In genomic region chr5:143714629-143715028, GRCh38 we compare ENCODE assay signal across 12 cellular contexts.
DNase-seq lines count a peak whose midpoint lies in the region; ATAC-seq, FAIRE-seq and TF ChIP-seq lines count a peak whose summit lies in the region.
"Had no signal": no experiment of that assay in that cellular context is flagged by ENCODE, and none has a peak within 500 bp of the region (broad histone marks: within the 10 kb centered on the region; RNA-seq: fewer than 3 reads in every experiment).

No MANE protein-coding gene starts in this region.

- no peak overlapping the region for H3T11ph ChIP-seq in H9 (ENCODE audit: low read length)

- H2BK20ac ChIP-seq in H9 (ENCODE audit: low read depth, low read length, poor library complexity, severe bottlenecking), result no peak overlapping the region

- no peaks in the 10 kb centered on the region; the same call in 1 of the 2 replicates for H3K27me3 ChIP-seq in H9 (ENCODE audit: insufficient read depth, low read length)
- H3K27me3 ChIP-seq: brain microvascular endothelial cell had no signal

- H3K9me3 ChIP-seq in H9 (ENCODE audit: control insufficient read depth, low read depth, low read length), result no peaks in the 10 kb centered on the region

- H3K79me2 ChIP-seq in H9 (ENCODE audit: insufficient read depth, low read length), result no peaks in the 10 kb centered on the region

- no peaks in the 10 kb centered on the region for H3K27me3 Mint-ChIP-seq in H9 (ENCODE audit: low read depth)

- no peak overlapping the region for H2BK15ac ChIP-seq in H9 (ENCODE audit: low read depth, low read length)

- H2BK120ac ChIP-seq in H9 (ENCODE audit: low read depth, low read length, poor library complexity, severe bottlenecking), result no peak overlapping the region

- H3K18ac ChIP-seq in H9 (ENCODE audit: insufficient read length, low read depth, low read length), result no peak overlapping the region

- no peak overlapping the region for H3K23ac ChIP-seq in H9 (ENCODE audit: insufficient read length, low read depth, low read length)

- ATAC-seq in GM21619 (IDR thresholded peaks at IDR 0.05; ENCODE audit: unreplicated experiment) (peak; percentile 58), HG03135 (IDR thresholded peaks at IDR 0.05; ENCODE audit: unreplicated experiment) (no peak)

- no peak overlapping the region for H2AFZ ChIP-seq in H9 (ENCODE audit: low read length)

- H3K36me3 Mint-ChIP-seq in H9 (ENCODE audit: insufficient read depth in 1 of 3, low read depth in 3 of 3), result peaks cover 0 to 3% (median 0%) of the 10 kb centered on the region in 3 experiments; a peak in 1 of 7 replicates
- H3K36me3 Mint-ChIP-seq: mesothelial cell of epicardium had no signal

- TF ChIP-seq CTCF in H9 (conservative IDR thresholded peaks at IDR 0.05), result no peak

- no peak overlapping the region for H3K14ac ChIP-seq in H9 (ENCODE audit: insufficient read depth, low read length)

- no peaks in the 10 kb centered on the region for H4K20me1 ChIP-seq in H9 (ENCODE audit: control insufficient read depth, insufficient read depth, insufficient read length)

- DNase-seq in GM12892 (ENCODE audit: insufficient read length), result no peak
- peak; percentile 19 for DNase-seq in LHCN-M2 (ENCODE audit: low read depth)
- peak; percentile 6 for DNase-seq in germinal center (ENCODE audit: low spot score)
- no peak for DNase-seq in activated CD4-positive, alpha-beta T cell treated with anti-CD3 and anti-CD28 coated beads, Interleukin-2, amount 50 U/mL, for 48 hours
- no peak for DNase-seq in H9
- no peak for DNase-seq in pons (ENCODE audit: low spot score)
- DNase-seq: brain microvascular endothelial cell; NCI-H1930; stimulated activated CD8-positive, alpha-beta memory T cell treated with anti-CD3 and anti-CD28 coated beads, Interleukin-4, amount 100 ng/mL, for 48 hours had no signal

- H3K9me3 Mint-ChIP-seq in H9, result peaks cover 0 to 4% of the 10 kb centered on the region in 2 experiments; a peak in 2 of 5 replicates
- H3K9me3 Mint-ChIP-seq: mesothelial cell of epicardium had no signal

- no peak overlapping the region for H3K9ac ChIP-seq in H9 (ENCODE audit: extremely low read depth, insufficient read length, low read length)

- H4K8ac ChIP-seq in H9 (replicated peaks; ENCODE audit: insufficient read length, low read depth, low read length), result no peak overlapping the region

- no peak for TF ChIP-seq POLR2A in GM12892 (IDR thresholded peaks at IDR 0.05; ENCODE audit: low read depth, low read length)

- H2BK12ac ChIP-seq in H9 (ENCODE audit: insufficient read length, low read depth, low read length), result no peak overlapping the region

- no peak overlapping the region for H3K56ac ChIP-seq in H9 (ENCODE audit: insufficient read length, low read depth, low read length)

- no CpG with 5 or more reads among the region's 4 CpGs for WGBS in H9 (ENCODE audit: extremely low coverage, insufficient read length, low lambda C conversion rate)

- no peak overlapping the region for H3K4me2 ChIP-seq in H9 (ENCODE audit: insufficient read depth, insufficient read length, low read length)

- H3K27ac ChIP-seq in H9 (ENCODE audit: insufficient read length, low read depth, low read length), result no peak overlapping the region
- H3K27ac ChIP-seq: brain microvascular endothelial cell had no signal

- H3K27ac Mint-ChIP-seq in H9, result no peak overlapping the region
- H3K27ac Mint-ChIP-seq: mesothelial cell of epicardium had no signal

- H3K4me3 Mint-ChIP-seq in H9, result no peak overlapping the region
- H3K4me3 Mint-ChIP-seq: mesothelial cell of epicardium had no signal

- no peak overlapping the region for H4K91ac ChIP-seq in H9 (ENCODE audit: insufficient read length, low read depth, low read length)

- no peaks in the 10 kb centered on the region for H3K79me1 ChIP-seq in H9 (ENCODE audit: insufficient read depth, low read depth, low read length, poor library complexity, severe bottlenecking)

- no peaks in the 10 kb centered on the region for H3K4me1 Mint-ChIP-seq in H9

- H2AK5ac ChIP-seq in H9 (ENCODE audit: insufficient read length, low read length), result no peak overlapping the region

- H4K5ac ChIP-seq in H9 (ENCODE audit: insufficient read length, low read depth, low read length), result no peak overlapping the region

- no peak overlapping the region for H2BK5ac ChIP-seq in H9 (ENCODE audit: insufficient read length, low read length)

- FAIRE-seq in GM12892 (lab: Jason Lieb, UNC), result peak; percentile 94

- H3K23me2 ChIP-seq in H9 (ENCODE audit: insufficient read length, low read depth, low read length, poor library complexity, severe bottlenecking), result no peaks in the 10 kb centered on the region

- no peaks in the 10 kb centered on the region for H3K4me1 ChIP-seq in H9 (ENCODE audit: insufficient read depth, low read length)

- H3K4ac ChIP-seq in H9 (ENCODE audit: low read depth, low read length), result no peak overlapping the region

Comparison
In these comparisons a context has a peak if more than half of its experiments do, and no peak if none do; other contexts are left out.
1. DNase-seq: peak in LHCN-M2 (single experiment) and germinal center (single experiment); none in GM12892 (single experiment), activated CD4-positive, alpha-beta T cell treated with anti-CD3 and anti-CD28 coated beads, Interleukin-2, amount 50 U/mL, for 48 hours (0 of 2), H9 (single experiment) and pons (single experiment).